ENCODE assay signal across 29 cellular contexts in genomic region chr6:154542747-154543146, GRCh38. TPM values are rescaled to one million over a fixed set of nuclear protein-coding genes. Genes with fewer than 3 reads are reported as not detected.
DNase-seq lines count a peak whose midpoint lies in the region; ATAC-seq and TF ChIP-seq lines count a peak whose summit lies in the region.
"Had no signal": no experiment of that assay in that cellular context is flagged by ENCODE, and none has a peak within 500 bp of the region (broad histone marks: within the 10 kb centered on the region; RNA-seq: fewer than 3 reads in every experiment).

No MANE protein-coding gene starts in this region.

- H3K79me2 ChIP-seq in GM23338 (replicated peaks; ENCODE audit: insufficient read depth) (no peaks in the 10 kb centered on the region), neural progenitor cell (ENCODE audit: low read depth) (no peaks in the 10 kb centered on the region)
- H3K79me2 ChIP-seq: hepatocyte had no signal

- H2AFZ ChIP-seq in GM23338 (no peak overlapping the region), neural progenitor cell (replicated peaks) (no peak overlapping the region)
- H2AFZ ChIP-seq: hepatocyte had no signal

- H3F3A ChIP-seq in GM23338 (replicated peaks; ENCODE audit: low read depth) (no peaks in the 10 kb centered on the region), neural progenitor cell (ENCODE audit: low read depth) (peaks cover 38% of the 10 kb centered on the region)

- no peaks in the 10 kb centered on the region for H3K9me2 ChIP-seq in GM23338 (ENCODE audit: insufficient read depth)

- H3K4me3 ChIP-seq in GM23338: peak overlapping the region; percentile 34
- H3K4me3 ChIP-seq in iPS-20b (ENCODE audit: low read length): peak overlapping the region; percentile 32; the same call in 1 of the 2 replicates
- peak overlapping the region; percentile 0 for H3K4me3 ChIP-seq in neural progenitor cell
- H3K4me3 ChIP-seq: cardiac muscle cell, colonic mucosa, hepatocyte, ovary, uterus had no signal

- H3K36me3 Mint-ChIP-seq in GM23338 (ENCODE audit: low read depth) (no peaks in the 10 kb centered on the region), neural progenitor cell (no peaks in the 10 kb centered on the region)
- H3K36me3 Mint-ChIP-seq in activated CD8-positive, alpha-beta T cell treated with anti-CD3 and anti-CD28 coated beads for 36 hours (ENCODE audit: low read depth): no peaks in the 10 kb centered on the region
- H3K36me3 Mint-ChIP-seq: natural killer cell had no signal

- H3K4me2 ChIP-seq in GM23338: peak overlapping the region; percentile 50
- H3K4me2 ChIP-seq in neural progenitor cell: peak overlapping the region; percentile 65
- H3K4me2 ChIP-seq: hepatocyte had no signal

- peak overlapping the region; percentile 30 for H3K4me3 Mint-ChIP-seq in GM23338
- H3K4me3 Mint-ChIP-seq in neural progenitor cell: no peak overlapping the region
- no peak overlapping the region for H3K4me3 Mint-ChIP-seq in activated CD8-positive, alpha-beta T cell treated with anti-CD3 and anti-CD28 coated beads for 36 hours
- H3K4me3 Mint-ChIP-seq: activated T-cell treated with anti-CD3 and anti-CD28 coated beads, Interleukin-2, amount 50 U/mL, for 24 hours; CD4-positive, alpha-beta T cell; IgD-negative memory B cell; natural killer cell had no signal

- intact Hi-C loops in activated CD8-positive, alpha-beta T cell treated with anti-CD3 and anti-CD28 coated beads for 36 hours (cut with micrococcal nuclease): no loop called here

- peaks cover 26% of the 10 kb centered on the region for H3K4me1 ChIP-seq in GM23338 (ENCODE audit: insufficient read depth)
- peaks cover 24% of the 10 kb centered on the region; the same call in 1 of the 2 replicates for H3K4me1 ChIP-seq in iPS-20b (ENCODE audit: insufficient read depth, low read length)
- H3K4me1 ChIP-seq in neural progenitor cell: peaks cover 30% of the 10 kb centered on the region
- H3K4me1 ChIP-seq: uterus had no signal

- TF ChIP-seq CTCF in GM23338 (conservative IDR thresholded peaks at IDR 0.05; ENCODE audit: low read depth in 2 of 2): no peak
- no peak for TF ChIP-seq CTCF in neural progenitor cell (IDR thresholded peaks at IDR 0.05)
- TF ChIP-seq CTCF in activated CD8-positive, alpha-beta T cell treated with anti-CD3 and anti-CD28 coated beads for 36 hours (IDR thresholded peaks at IDR 0.05): no peak

- H3K27me3 Mint-ChIP-seq in GM23338 (ENCODE audit: insufficient read depth, low read depth, poor library complexity) (peaks cover 13% of the 10 kb centered on the region), neural progenitor cell (ENCODE audit: insufficient read depth, low read depth) (peaks cover 5% of the 10 kb centered on the region)
- peaks cover 1% of the 10 kb centered on the region for H3K27me3 Mint-ChIP-seq in activated CD8-positive, alpha-beta T cell treated with anti-CD3 and anti-CD28 coated beads for 36 hours
- H3K27me3 Mint-ChIP-seq: activated T-cell treated with anti-CD3 and anti-CD28 coated beads, Interleukin-2, amount 50 U/mL, for 24 hours; CD4-positive, alpha-beta T cell; IgD-negative memory B cell had no signal

- H3K27ac ChIP-seq in GM23338 (ENCODE audit: low read depth) (no peak overlapping the region), iPS-20b (ENCODE audit: low read length) (no peak overlapping the region), neural progenitor cell (no peak overlapping the region)
- H3K27ac ChIP-seq: cardiac muscle cell, colonic mucosa, hepatocyte, ovary, uterus, VCaP had no signal

- DNase-seq in GM23338 (ENCODE audit: low spot score) (peak; percentile 92), NCI-H69 (lab: John Stamatoyannopoulos, UW) (peak; percentile 25), neural progenitor cell (ENCODE audit: low spot score) (peak; percentile 64), medulla oblongata (ENCODE audit: extremely low spot score) (no peak)
- no peak for DNase-seq in activated CD8-positive, alpha-beta T cell treated with anti-CD3 and anti-CD28 coated beads for 36 hours
- DNase-seq in activated CD4-positive, alpha-beta T cell treated with anti-CD3 and anti-CD28 coated beads, Interleukin-2, amount 50 U/mL, for 4 hours: no peak
- DNase-seq: activated CD4-positive, alpha-beta T cell treated with anti-CD3 and anti-CD28 coated beads for 4 hours; activated gamma-delta T cell treated with Interleukin-2 at 50 U/mL for 16 hours; activated T-cell treated with anti-CD3 and anti-CD28 coated beads, Interleukin-2, amount 50 U/mL, for 24 hours; CD4-positive, alpha-beta T cell; colonic mucosa; effector CD4-positive, alpha-beta T cell; HCEC 1CT; left ventricle myocardium superior; natural killer cell; NCI-H1694; NCI-H446; NCI-H774; ovary; stimulated activated CD4-positive, alpha-beta T cell treated with anti-CD3 and anti-CD28 coated beads, Interleukin-2, amount 100 ng/mL, for 24 hours; stimulated activated naive CD8-positive, alpha-beta T cell treated with anti-CD3 and anti-CD28 coated beads, Interleukin-15, Interleukin-2, amounts not matched to agents 100 U/mL and 50 U/mL, for 24 hours; T-helper 9 cell; uterus had no signal

- peak; percentile 97 for ATAC-seq in GM23338
- no peak for ATAC-seq in activated CD8-positive, alpha-beta T cell treated with anti-CD3 and anti-CD28 coated beads for 36 hours
- no peak for ATAC-seq in HG03025 (IDR thresholded peaks at IDR 0.05; ENCODE audit: low FRiP score, unreplicated experiment)
- ATAC-seq: left ventricle myocardium superior; natural killer cell; stimulated activated naive CD8-positive, alpha-beta T cell treated with anti-CD3 and anti-CD28 coated beads, Interleukin-15, Interleukin-2, amounts not matched to agents 100 U/mL and 50 U/mL, for 24 hours had no signal

- no peaks in the 10 kb centered on the region for H3K9me3 ChIP-seq in iPS-20b (ENCODE audit: insufficient read depth, low read depth, low read length)
- H3K9me3 ChIP-seq in neural progenitor cell (ENCODE audit: low read depth): no peaks in the 10 kb centered on the region
- H3K9me3 ChIP-seq: colonic mucosa, ovary, uterus had no signal

- H3K9ac ChIP-seq in iPS-20b (ENCODE audit: low read depth, low read length) (peak overlapping the region; percentile 0; the same call in 1 of the 2 replicates), neural progenitor cell (no peak overlapping the region)

- H3K4me1 Mint-ChIP-seq in GM23338 (peaks cover 30% of the 10 kb centered on the region), neural progenitor cell (peaks cover 27% of the 10 kb centered on the region)
- H3K4me1 Mint-ChIP-seq in activated CD8-positive, alpha-beta T cell treated with anti-CD3 and anti-CD28 coated beads for 36 hours (ENCODE audit: low read depth): no peaks in the 10 kb centered on the region
- H3K4me1 Mint-ChIP-seq: IgD-negative memory B cell, natural killer cell had no signal

- H3K9me3 Mint-ChIP-seq in GM23338 (peaks cover 3% of the 10 kb centered on the region; the same call in 1 of the 3 replicates), neural progenitor cell (no peaks in the 10 kb centered on the region)
- H3K9me3 Mint-ChIP-seq in activated CD8-positive, alpha-beta T cell treated with anti-CD3 and anti-CD28 coated beads for 36 hours: no peaks in the 10 kb centered on the region
- H3K9me3 Mint-ChIP-seq: activated T-cell treated with anti-CD3 and anti-CD28 coated beads, Interleukin-2, amount 50 U/mL, for 24 hours; CD4-positive, alpha-beta T cell; IgD-negative memory B cell; natural killer cell had no signal

- H3K27ac Mint-ChIP-seq in GM23338 (no peak overlapping the region), neural progenitor cell (no peak overlapping the region)
- no peak overlapping the region for H3K27ac Mint-ChIP-seq in activated CD8-positive, alpha-beta T cell treated with anti-CD3 and anti-CD28 coated beads for 36 hours
- H3K27ac Mint-ChIP-seq: activated T-cell treated with anti-CD3 and anti-CD28 coated beads, Interleukin-2, amount 50 U/mL, for 24 hours; CD4-positive, alpha-beta T cell; IgD-negative memory B cell; natural killer cell had no signal

- no peaks in the 10 kb centered on the region for H4K20me1 ChIP-seq in GM23338 (replicated peaks; ENCODE audit: insufficient read depth)
- H4K20me1 ChIP-seq in neural progenitor cell (ENCODE audit: low read depth): no peaks in the 10 kb centered on the region

- H3K27me3 ChIP-seq in GM23338 (ENCODE audit: insufficient read depth) (peaks cover 46% of the 10 kb centered on the region), iPS-20b (ENCODE audit: insufficient read depth, low read length) (peaks cover 28% of the 10 kb centered on the region; the same call in 1 of the 2 replicates), neural progenitor cell (no peaks in the 10 kb centered on the region)
- H3K27me3 ChIP-seq: cardiac muscle cell, colonic mucosa, hepatocyte, ovary, uterus had no signal

- CTCF ChIA-PET in activated CD8-positive, alpha-beta T cell treated with anti-CD3 and anti-CD28 coated beads for 36 hours (lab: Charles Lee): no interaction called here

- H3K36me3 ChIP-seq in GM23338 (ENCODE audit: insufficient read depth): no peaks in the 10 kb centered on the region
- no peaks in the 10 kb centered on the region for H3K36me3 ChIP-seq in iPS-20b (ENCODE audit: insufficient read depth, low read depth, low read length)
- no peaks in the 10 kb centered on the region for H3K36me3 ChIP-seq in neural progenitor cell
- H3K36me3 ChIP-seq: cardiac muscle cell, colonic mucosa, ovary, uterus had no signal

- POLR2A ChIA-PET in activated CD8-positive, alpha-beta T cell treated with anti-CD3 and anti-CD28 coated beads for 36 hours (lab: Charles Lee): no interaction called here

RNA-seq across cellular contexts. Expression of gene CNKSR3, which starts 32.3 kb away (rescaled TPM):
- total RNA-seq in GM23338 (2014; rRNA removed; shearing (Covaris generic)): 3.5 and 5.7 TPM in 2 replicates
- polyA plus RNA-seq in GM23338 (2016; fragmentation: Nextera tagmentation; extraction: Ambion mirVana): 1.9 and 2.0 TPM in 2 replicates
- total RNA-seq in neural progenitor cell (ENCODE audit: low replicate concordance): 8.8 and 9.9 TPM in 2 replicates
- total RNA-seq in activated CD8-positive, alpha-beta T cell treated with anti-CD3 and anti-CD28 coated beads for 36 hours: under 1 TPM; 0.34 to 0.45 TPM
- polyA plus RNA-seq: IgD-negative memory B cell had no signal

Comparison
In these comparisons a context has a peak if more than half of its experiments do, and no peak if none do; other contexts are left out.
1. DNase-seq: peak in GM23338 (single experiment), NCI-H69 (single experiment) and neural progenitor cell (single experiment); none in medulla oblongata (single experiment), activated CD8-positive, alpha-beta T cell treated with anti-CD3 and anti-CD28 coated beads for 36 hours (single experiment) and activated CD4-positive, alpha-beta T cell treated with anti-CD3 and anti-CD28 coated beads, Interleukin-2, amount 50 U/mL, for 4 hours (0 of 2).
2. Peak in every context shown above with its lines, with median percentiles within 50 percentile points of each other: H3K4me3 ChIP-seq.